In the genomic region with DNA sequence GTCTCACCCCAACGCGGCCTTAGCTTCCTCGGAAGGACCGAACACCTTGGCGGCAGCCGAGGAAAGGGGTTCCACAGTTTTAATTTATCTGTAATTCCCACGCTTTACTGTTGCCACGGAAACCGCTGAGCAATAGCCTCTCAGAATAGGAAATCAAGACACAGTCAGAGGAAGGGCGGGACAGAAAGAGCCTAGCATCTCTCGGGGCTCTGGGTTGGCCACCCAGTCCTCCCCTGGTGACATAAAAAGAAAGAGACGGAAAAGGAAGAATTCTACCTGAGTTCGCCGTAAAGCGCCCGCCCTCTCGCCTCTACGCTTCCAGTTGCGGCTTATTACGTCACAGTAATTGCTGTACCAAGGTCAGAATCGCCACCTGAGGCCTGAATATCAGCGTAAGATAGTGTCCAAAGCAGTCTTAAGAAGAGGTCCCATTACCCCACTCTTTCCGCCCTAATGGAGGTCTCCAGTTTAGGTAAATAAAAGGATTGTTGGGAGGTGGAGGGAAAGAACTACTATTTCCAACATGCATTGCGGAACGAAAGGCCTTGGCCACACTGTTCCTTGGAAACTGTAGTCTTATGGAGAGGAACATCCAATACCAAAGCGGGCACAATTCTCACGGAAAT, we compare ENCODE assay signal across 9 cellular contexts. TPM values are rescaled to one million over a fixed set of nuclear protein-coding genes. Genes with fewer than 3 reads are reported as not detected.
DNase-seq lines count a peak whose midpoint lies in the region; ATAC-seq, FAIRE-seq and TF ChIP-seq lines count a peak whose summit lies in the region.
"Had no signal": no experiment of that assay in that cellular context is flagged by ENCODE, and none has a peak within 500 bp of the region (broad histone marks: within the 10 kb centered on the region; RNA-seq: fewer than 3 reads in every experiment).

No MANE protein-coding gene starts in this region.

- H3K9me3 Mint-ChIP-seq in CD8-positive, alpha-beta T cell = no peaks in the 10 kb centered on the region
- H3K9me3 Mint-ChIP-seq: stimulated activated naive CD8-positive, alpha-beta T cell treated with anti-CD3 and anti-CD28 coated beads, Interleukin-15, Interleukin-2, amounts not matched to agents 100 ng/mL and 50 ng/mL, for 24 hours had no signal

- no peak; a peak in 1 of 3 replicates for TF ChIP-seq POLR2A in H1 (IDR thresholded peaks at IDR 0.05; ENCODE audit: control extremely low read depth in 1 of 2, low read depth in 2 of 2, low read length in 2 of 2)

- no peak for TF ChIP-seq CTCF in CD8-positive, alpha-beta T cell (IDR thresholded peaks at IDR 0.05)
- TF ChIP-seq CTCF in H1 (IDR thresholded peaks at IDR 0.05; ENCODE audit: control extremely low read depth in 1 of 3, insufficient read depth in 1 of 3, low read depth in 1 of 3, low read length in 3 of 3) = no peak

- H3K23me2 ChIP-seq in H1 (ENCODE audit: low read depth, low read length) = peaks cover 13% of the 10 kb centered on the region

- peak overlapping the region; percentile 85 for H3K4me3 ChIP-seq in CD8-positive, alpha-beta T cell (ENCODE audit: low read depth, low read length)
- H3K4me3 ChIP-seq in H1 (ENCODE audit: extremely low read depth in 1 of 4, insufficient read depth in 2 of 4, low read depth in 3 of 4, low read length in 4 of 4) = peak overlapping the region; percentile 73 to 90 (median 82)

- peaks cover 26% of the 10 kb centered on the region for H3K4me1 Mint-ChIP-seq in CD8-positive, alpha-beta T cell (ENCODE audit: low read depth)

- no peak for TF ChIP-seq EP300 in H1 (IDR thresholded peaks at IDR 0.05; ENCODE audit: borderline replicate concordance in 1 of 2, low read depth in 2 of 2, low read length in 2 of 2)

- peak overlapping the region; percentile 99 for H2AFZ ChIP-seq in H1 (ENCODE audit: low read length)

- no peaks in the 10 kb centered on the region for H3K9me3 ChIP-seq in CD8-positive, alpha-beta T cell (ENCODE audit: low read length)
- no peaks in the 10 kb centered on the region for H3K9me3 ChIP-seq in H1 (ENCODE audit: insufficient read depth in 2 of 2, low read depth in 1 of 2, low read length in 1 of 2)

- H4K91ac ChIP-seq in H1 (replicated peaks; ENCODE audit: insufficient read length, low read length) = peak overlapping the region; percentile 22

- WGBS in H1 (ENCODE audit: extremely low coverage in 1 of 2, insufficient coverage in 1 of 2, insufficient read length in 1 of 2, insufficient replicate concordance in 2 of 2, low coverage in 1 of 2, low lambda C conversion rate in 2 of 2, missing lambda C conversion rate in 1 of 2), 2 experiments = 2% methylated on average over 27 of the region's 27 CpGs; no CpG with 5 or more reads in 1 of the 2 experiments

- H2BK5ac ChIP-seq in H1 (ENCODE audit: low read depth, low read length) = peak overlapping the region; percentile 67

- no peaks in the 10 kb centered on the region for H3K27me3 Mint-ChIP-seq in CD8-positive, alpha-beta T cell (ENCODE audit: low read depth)
- H3K27me3 Mint-ChIP-seq: stimulated activated naive CD8-positive, alpha-beta T cell treated with anti-CD3 and anti-CD28 coated beads, Interleukin-15, Interleukin-2, amounts not matched to agents 100 ng/mL and 50 ng/mL, for 24 hours had no signal

- peak overlapping the region; percentile 80 for H4K5ac ChIP-seq in H1 (ENCODE audit: insufficient read length, low read depth, low read length)

- H3K36me3 ChIP-seq in CD8-positive, alpha-beta T cell (ENCODE audit: insufficient read depth, low read length) = no peaks in the 10 kb centered on the region
- H3K36me3 ChIP-seq in H1 (ENCODE audit: control insufficient read depth in 2 of 4, insufficient read depth in 4 of 4, low read length in 3 of 4) = no peaks in the 10 kb centered on the region

- H3K23ac ChIP-seq in H1 (ENCODE audit: insufficient read length) = no peak overlapping the region

- H3K4me1 ChIP-seq in CD8-positive, alpha-beta T cell (ENCODE audit: insufficient read depth, low read length) = peaks cover 27% of the 10 kb centered on the region
- H3K4me1 ChIP-seq in H1 (replicated peaks in 1 of 4; ENCODE audit: control insufficient read depth in 3 of 4, insufficient read depth in 4 of 4, low read length in 3 of 4) = peaks cover 0 to 6% (median 2%) of the 10 kb centered on the region in 4 experiments; a peak in 4 of 7 replicates

- no peaks in the 10 kb centered on the region for H4K20me1 ChIP-seq in H1 (replicated peaks in 1 of 2; ENCODE audit: control insufficient read depth in 1 of 2, insufficient read depth in 2 of 2, low read length in 2 of 2)

- peaks cover 14% of the 10 kb centered on the region for H3K36me3 Mint-ChIP-seq in CD8-positive, alpha-beta T cell

- CTCF ChIA-PET in CD8-positive, alpha-beta T cell (lab: Charles Lee) = interaction anchor here (1.0 to 1.4 kb wide), 2 partner anchors 43 to 164 kb away, joined by 3 to 4 read pairs; partner anchors contain the start of gene IFI35
- CTCF ChIA-PET in H1 (lab: Charles Lee; ENCODE audit: partially characterized antibody) = interaction anchor here (1.2 to 2.3 kb wide), 5 partner anchors 9 to 145 kb away, joined by 3 to 6 read pairs (median 5); partner anchors contain the start of gene TMEM106A

- H3K4ac ChIP-seq in H1 (replicated peaks; ENCODE audit: insufficient read length, low read depth, low read length) = no peak overlapping the region

- H2AK5ac ChIP-seq in H1 (ENCODE audit: low read depth, low read length) = no peak overlapping the region

- intact Hi-C loops in CD8-positive, alpha-beta T cell (cut with DNase I, micrococcal nuclease) = loop anchor here (1.0 to 5.0 kb wide), 13 partner anchors 45 to 1013 kb away; partner anchors contain the start of genes BRCA1 (in 2 of the 2), RPL27 (in 2 of the 2), AARSD1 (in 1 of the 2) and BECN1 (in 1 of the 2)

- no peak overlapping the region for H2BK120ac ChIP-seq in H1 (replicated peaks; ENCODE audit: low read depth, low read length)

- peak overlapping the region; percentile 63; the same call in 1 of the 2 replicates for H2BK12ac ChIP-seq in H1 (ENCODE audit: low read depth, low read length)

- ATAC-seq in CD8-positive, alpha-beta T cell = peak; percentile 76
- peak; percentile 68 for ATAC-seq in GM21360 (IDR thresholded peaks at IDR 0.05; ENCODE audit: unreplicated experiment)

- no peak overlapping the region for H4K8ac ChIP-seq in H1 (ENCODE audit: extremely low read depth, insufficient read depth, low read length)

- peak; percentile 65 for FAIRE-seq in H1 (lab: Jason Lieb, UNC)

- H3K79me1 ChIP-seq in H1 (ENCODE audit: low read depth, low read length) = no peaks in the 10 kb centered on the region; the same call in 1 of the 2 replicates

- no peak overlapping the region for H3K27ac Mint-ChIP-seq in CD8-positive, alpha-beta T cell
- H3K27ac Mint-ChIP-seq: stimulated activated naive CD8-positive, alpha-beta T cell treated with anti-CD3 and anti-CD28 coated beads, Interleukin-15, Interleukin-2, amounts not matched to agents 100 ng/mL and 50 ng/mL, for 24 hours had no signal

- peak overlapping the region; percentile 90 to 92 for H3K4me2 ChIP-seq in H1 (ENCODE audit: insufficient read depth in 1 of 2, low read depth in 2 of 2, low read length in 2 of 2)

- peak overlapping the region; percentile 40; the same call in 1 of the 2 replicates for H2BK15ac ChIP-seq in H1 (ENCODE audit: low read length)

- peak overlapping the region; percentile 63 for H3K56ac ChIP-seq in H1 (replicated peaks; ENCODE audit: insufficient read length, low read depth, low read length)

- POLR2A ChIA-PET in CD8-positive, alpha-beta T cell (lab: Charles Lee) = interaction anchor here (0.7 to 2.8 kb wide), 5 partner anchors 42 to 191 kb away, joined by 3 to 13 read pairs (median 4); partner anchors contain the start of genes RPL27 and VAT1
- POLR2A ChIA-PET in H1 (lab: Charles Lee; ENCODE audit: partially characterized antibody) = interaction anchor here (0.6 to 2.1 kb wide), 10 partner anchors 8 to 172 kb away, joined by 3 to 18 read pairs (median 6); partner anchors contain the start of genes BRCA1, RPL27, TMEM106A and VAT1

- peak overlapping the region; percentile 89 for H3K18ac ChIP-seq in H1 (ENCODE audit: extremely low read depth, low read length)

- H3K27me3 ChIP-seq in CD8-positive, alpha-beta T cell (ENCODE audit: insufficient read depth, low read length) = no peaks in the 10 kb centered on the region
- no peaks in the 10 kb centered on the region for H3K27me3 ChIP-seq in H1 (replicated peaks in 1 of 4; ENCODE audit: control insufficient read depth in 3 of 4, extremely low read depth in 1 of 4, insufficient read depth in 3 of 4, low read length in 3 of 4)

- DNase-seq in CD8-positive, alpha-beta T cell = peak; percentile 71 to 92 (median 81)
- DNase-seq in HS-5 (ENCODE audit: low read depth) = peak; percentile 82
- DNase-seq in NK-92 (lab: John Stamatoyannopoulos, UW; ENCODE audit: unreplicated experiment) = peak; percentile 37
- peak; percentile 88 for DNase-seq in activated CD8-positive, alpha-beta memory T cell treated with anti-CD3 and anti-CD28 coated beads for 24 hours
- DNase-seq in H1 (ENCODE audit: low read depth in 1 of 2, low spot score in 2 of 2) = peak; percentile 65 to 83
- DNase-seq in medulla oblongata (ENCODE audit: extremely low spot score) = peak; percentile 98
- DNase-seq in stimulated activated CD8-positive, alpha-beta memory T cell treated with anti-CD3 and anti-CD28 coated beads, Interleukin-12 subunit alpha, Interleukin-12 subunit beta, amount 100 ng/mL, for 1 hour (ENCODE audit: low read depth) = peak; percentile 78

- H3K4me3 Mint-ChIP-seq in CD8-positive, alpha-beta T cell = no peak overlapping the region
- H3K4me3 Mint-ChIP-seq: stimulated activated naive CD8-positive, alpha-beta T cell treated with anti-CD3 and anti-CD28 coated beads, Interleukin-15, Interleukin-2, amounts not matched to agents 100 ng/mL and 50 ng/mL, for 24 hours had no signal

- TF ChIP-seq RAD21 in H1 (IDR thresholded peaks at IDR 0.05 in 1 of 2, conservative IDR thresholded peaks at IDR 0.05 in 1 of 2; ENCODE audit: low read depth in 2 of 2, low read length in 2 of 2) = no peak

- no peak overlapping the region for H3K14ac ChIP-seq in H1 (ENCODE audit: insufficient read length)

- H3K79me2 ChIP-seq in H1 (ENCODE audit: control insufficient read depth in 1 of 2, insufficient read depth in 2 of 2, low read length in 2 of 2) = peaks cover 0 to 24% of the 10 kb centered on the region in 2 experiments; a peak in 2 of 4 replicates

- H2BK20ac ChIP-seq in H1 (ENCODE audit: low read length) = no peak overlapping the region

- H3K9ac ChIP-seq in H1 (replicated peaks in 1 of 4; ENCODE audit: extremely low read depth in 1 of 4, low read depth in 3 of 4, low read length in 3 of 4) = peak overlapping the region; percentile 83 to 99 (median 84)

- H3K27ac ChIP-seq in CD8-positive, alpha-beta T cell (ENCODE audit: low read depth, low read length) = peak overlapping the region; percentile 97
- H3K27ac ChIP-seq in H1 (ENCODE audit: low read depth, low read length) = peak overlapping the region; percentile 94

RNA-seq across cellular contexts. Expression of gene NBR1, which starts 0.8 kb away (rescaled TPM):
- 10 to 100 TPM; 19.1 to 19.4 TPM for total RNA-seq in CD8-positive, alpha-beta T cell
- 34.8 and 36.0 TPM in 2 replicates for total RNA-seq in H1 (2021; fragmentation: NEBNext Ultra II Directional; extraction: Animal tissue kit (Norgen Biotek cat#: 25700))
- 12.4 and 13.5 TPM in 2 replicates for polyA plus RNA-seq in H1 (2011; rRNA removed)
- 23.5 TPM for polyA plus RNA-seq in H1 (2011; cell fraction: cytosol; rRNA removed)
- 17.3 TPM for polyA plus RNA-seq in H1 (2011; cell fraction: nucleus; rRNA removed)
- 21.0 to 26.2 TPM (median 25.8 TPM) in 4 replicates for polyA plus RNA-seq in H1 (2012, experiment 1 of 2)
- 2.9 TPM for polyA plus RNA-seq in H1 (2012, experiment 2 of 2)
- 15.8 TPM for polyA plus RNA-seq in H1 (2013, experiment 1 of 2)
- 16.5 TPM for polyA plus RNA-seq in H1 (2013, experiment 2 of 2)
- polyA minus RNA-seq in H1 (2011; rRNA and poly(A)+ RNA removed) = 67.6 and 78.2 TPM in 2 replicates
- 26.1 TPM for polyA minus RNA-seq in H1 (2011; cell fraction: cytosol; rRNA and poly(A)+ RNA removed)
- polyA minus RNA-seq in H1 (2011; cell fraction: nucleus; rRNA and poly(A)+ RNA removed) = 30.9 TPM

RNA-seq across cellular contexts. Expression of gene TMEM106A, which starts 41.4 kb away (rescaled TPM):
- 1 to 10 TPM; 8.9 to 9.2 TPM for total RNA-seq in CD8-positive, alpha-beta T cell
- 4.1 and 5.4 TPM in 2 replicates for total RNA-seq in H1 (2021; fragmentation: NEBNext Ultra II Directional; extraction: Animal tissue kit (Norgen Biotek cat#: 25700))
- polyA plus RNA-seq in H1 (2011; rRNA removed) = 3.2 and 3.4 TPM in 2 replicates
- polyA plus RNA-seq in H1 (2011; cell fraction: cytosol; rRNA removed) = 2.2 TPM
- 8.5 TPM for polyA plus RNA-seq in H1 (2011; cell fraction: nucleus; rRNA removed)
- polyA plus RNA-seq in H1 (2012, experiment 1 of 2) = 1.5 to 2.8 TPM (median 2.1 TPM) in 4 replicates
- polyA plus RNA-seq in H1 (2012, experiment 2 of 2) = 1.4 TPM
- polyA plus RNA-seq in H1 (2013, experiment 1 of 2) = 1.6 TPM
- polyA plus RNA-seq in H1 (2013, experiment 2 of 2) = 1.7 TPM
- 8.9 and 10.9 TPM in 2 replicates for polyA minus RNA-seq in H1 (2011; rRNA and poly(A)+ RNA removed)
- 4.7 TPM for polyA minus RNA-seq in H1 (2011; cell fraction: cytosol; rRNA and poly(A)+ RNA removed)
- polyA minus RNA-seq in H1 (2011; cell fraction: nucleus; rRNA and poly(A)+ RNA removed) = 7.2 TPM

RNA-seq across cellular contexts. Expression of gene BRCA1, which starts 45.1 kb away (rescaled TPM):
- 1 to 10 TPM; 1.1 to 1.3 TPM for total RNA-seq in CD8-positive, alpha-beta T cell
- total RNA-seq in H1 (2021; fragmentation: NEBNext Ultra II Directional; extraction: Animal tissue kit (Norgen Biotek cat#: 25700)) = 39.2 and 40.3 TPM in 2 replicates
- polyA plus RNA-seq in H1 (2011; rRNA removed) = 30.7 and 34.5 TPM in 2 replicates
- polyA plus RNA-seq in H1 (2011; cell fraction: cytosol; rRNA removed) = 36.0 TPM
- polyA plus RNA-seq in H1 (2011; cell fraction: nucleus; rRNA removed) = 68.6 TPM
- 26.1 to 36.6 TPM (median 31.4 TPM) in 4 replicates for polyA plus RNA-seq in H1 (2012, experiment 1 of 2)
- polyA plus RNA-seq in H1 (2012, experiment 2 of 2) = 1.6 TPM
- polyA plus RNA-seq in H1 (2013, experiment 1 of 2) = 17.5 TPM
- polyA plus RNA-seq in H1 (2013, experiment 2 of 2) = 18.4 TPM
- polyA minus RNA-seq in H1 (2011; rRNA and poly(A)+ RNA removed) = 105 and 135 TPM in 2 replicates
- 33.2 TPM for polyA minus RNA-seq in H1 (2011; cell fraction: cytosol; rRNA and poly(A)+ RNA removed)
- polyA minus RNA-seq in H1 (2011; cell fraction: nucleus; rRNA and poly(A)+ RNA removed) = 58.3 TPM

RNA-seq across cellular contexts. Expression of gene CCDC200, which starts 58.2 kb away (rescaled TPM):
- not detected for total RNA-seq in CD8-positive, alpha-beta T cell
- total RNA-seq in H1 (2021; fragmentation: NEBNext Ultra II Directional; extraction: Animal tissue kit (Norgen Biotek cat#: 25700)) = not detected in 2 replicates
- polyA plus RNA-seq in H1 (2011; rRNA removed) = 0.11 TPM in 1 of 2 replicates, not detected in the other
- polyA plus RNA-seq in H1 (2011; cell fraction: cytosol; rRNA removed) = not detected
- not detected for polyA plus RNA-seq in H1 (2011; cell fraction: nucleus; rRNA removed)
- 1.5 to 3.0 TPM (median 2.1 TPM) in 4 replicates for polyA plus RNA-seq in H1 (2012, experiment 1 of 2)
- 0.70 TPM for polyA plus RNA-seq in H1 (2012, experiment 2 of 2)
- not detected for polyA plus RNA-seq in H1 (2013, experiment 1 of 2)
- not detected for polyA plus RNA-seq in H1 (2013, experiment 2 of 2)
- polyA minus RNA-seq in H1 (2011; rRNA and poly(A)+ RNA removed) = not detected in 2 replicates
- not detected for polyA minus RNA-seq in H1 (2011; cell fraction: cytosol; rRNA and poly(A)+ RNA removed)
- polyA minus RNA-seq in H1 (2011; cell fraction: nucleus; rRNA and poly(A)+ RNA removed) = not detected

Comparison
In these comparisons a context has a peak if more than half of its experiments do, and no peak if none do; other contexts are left out.
1. Peak in every context shown above with its lines: DNase-seq, ATAC-seq, H3K4me3 ChIP-seq and H3K27ac ChIP-seq.
2. DNase-seq: peak in every context shown above with its lines; median percentile 98 in medulla oblongata; 88 in activated CD8-positive, alpha-beta memory T cell treated with anti-CD3 and anti-CD28 coated beads for 24 hours; 82 in HS-5; 81 in CD8-positive, alpha-beta T cell; 78 in stimulated activated CD8-positive, alpha-beta memory T cell treated with anti-CD3 and anti-CD28 coated beads, Interleukin-12 subunit alpha, Interleukin-12 subunit beta, amount 100 ng/mL, for 1 hour; 74 in H1; 37 in NK-92.
3. RNA of gene BRCA1, which starts 45.1 kb away (total RNA-seq): 39.2 to 40.3 TPM in H1; 1.1 to 1.3 TPM in CD8-positive, alpha-beta T cell; every median in the first group is over 10 times any median in the second.